ENCODE assay signal across 8 cellular contexts in the genomic region with DNA sequence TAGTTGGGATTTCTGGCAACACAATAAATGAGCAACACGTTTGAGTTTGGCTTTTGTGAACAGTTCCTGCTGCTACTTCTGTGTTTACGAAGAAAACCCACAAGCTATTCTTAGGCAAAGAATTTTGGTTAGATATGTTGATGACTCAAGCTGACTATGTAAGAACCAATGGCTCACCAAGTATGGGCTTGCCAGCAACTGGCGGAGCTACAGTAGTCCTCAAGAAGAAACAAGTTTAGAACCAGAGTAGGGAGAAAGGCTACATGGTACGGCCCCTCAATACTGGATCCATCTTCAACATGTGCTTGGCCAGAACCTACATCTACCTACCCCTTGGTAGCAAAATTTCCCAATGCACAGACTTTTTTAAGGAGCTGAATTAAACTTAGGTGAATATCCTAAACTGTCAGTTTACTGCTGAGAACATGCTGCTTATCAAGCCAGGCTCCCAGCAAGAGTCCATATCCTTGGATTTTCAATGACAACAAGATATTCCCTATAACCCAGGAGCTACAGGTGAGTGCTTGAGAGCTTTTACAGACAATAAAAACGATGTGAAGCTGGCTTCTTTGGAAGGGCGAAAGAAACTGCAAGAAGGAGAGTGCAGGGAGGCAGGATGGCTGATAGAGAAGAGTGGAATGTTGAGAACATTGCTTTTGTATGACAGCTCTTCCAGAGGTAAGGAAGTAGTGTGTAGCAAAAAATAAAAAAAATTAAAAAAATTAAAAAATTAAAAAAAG.
A peak's percentile ranks its signal among the peaks of the same experiment; 100 is the strongest.
DNase-seq lines count a peak whose midpoint lies in the region; ATAC-seq, FAIRE-seq and TF ChIP-seq lines count a peak whose summit lies in the region.

No MANE protein-coding gene starts in this region.

- H4K20me1 ChIP-seq in BLaER1 (no peaks in the 10 kb centered on the region), keratinocyte (ENCODE audit: control insufficient read depth, extremely low read depth, insufficient read depth, low read length) (no peaks in the 10 kb centered on the region)

- peak; percentile 17 for ATAC-seq in GM19468 (IDR thresholded peaks at IDR 0.05; ENCODE audit: extremely low read depth, unreplicated experiment)

- H3K9ac ChIP-seq in BLaER1 = no peak overlapping the region
- H3K9ac ChIP-seq in keratinocyte (ENCODE audit: control insufficient read depth, extremely low read depth, insufficient read depth, low read length) = peak overlapping the region; percentile 55

- no peaks in the 10 kb centered on the region for H3K27me3 ChIP-seq in BLaER1
- no peaks in the 10 kb centered on the region for H3K27me3 ChIP-seq in keratinocyte (ENCODE audit: control insufficient read depth, extremely low read depth, insufficient read depth, low read length)

- dilution Hi-C loops in keratinocyte (cut with MboI; ENCODE audit: extremely low pct_ligation_motif_present, low sequenced_read_pairs) = no loop called here

- H3K9me3 ChIP-seq in BLaER1 (no peaks in the 10 kb centered on the region), keratinocyte (ENCODE audit: control insufficient read depth, low read depth, low read length) (no peaks in the 10 kb centered on the region)

- no peaks in the 10 kb centered on the region; the same call in 1 of the 2 replicates for H3K36me3 ChIP-seq in BLaER1
- no peaks in the 10 kb centered on the region for H3K36me3 ChIP-seq in keratinocyte (ENCODE audit: control insufficient read depth in 2 of 2, extremely low read depth in 1 of 2, insufficient read depth in 2 of 2, low read length in 2 of 2)

- FAIRE-seq in keratinocyte (lab: Jason Lieb, UNC) (peak; percentile 100), urothelium cell line (lab: Jason Lieb, UNC) (no peak)

- TF ChIP-seq CTCF in keratinocyte (optimal IDR thresholded peaks at IDR 0.05 in 1 of 3, IDR thresholded peaks at IDR 0.05 in 1 of 3, conservative IDR thresholded peaks at IDR 0.05 in 1 of 3; ENCODE audit: extremely low read depth in 1 of 3, insufficient read depth in 2 of 3, low read length in 3 of 3) = no peak

- DNase-seq in HS-27A (ENCODE audit: low read depth) = peak; percentile 61
- peak; percentile 85 for DNase-seq in amniotic stem cell (lab: John Stamatoyannopoulos, UW)
- DNase-seq in keratinocyte (ENCODE audit: low read depth, low spot score) = peak; percentile 84
- DNase-seq in urothelium cell line (ENCODE audit: low spot score) = peak; percentile 81
- DNase-seq in stimulated activated CD4-positive, alpha-beta T cell treated with anti-CD3 and anti-CD28 coated beads, Interleukin-2, amount 100 ng/mL, for 24 hours = no peak
- DNase-seq in NCI-H526 (lab: John Stamatoyannopoulos, UW) = no peak

- H3K79me2 ChIP-seq in keratinocyte (ENCODE audit: control insufficient read depth, insufficient read depth, low read length) = no peaks in the 10 kb centered on the region

- H3K9me1 ChIP-seq in keratinocyte (ENCODE audit: control insufficient read depth, extremely low read depth, insufficient read depth, low read length) = no peaks in the 10 kb centered on the region

- H2AFZ ChIP-seq in keratinocyte (ENCODE audit: control insufficient read depth, low read length) = peak overlapping the region; percentile 21

- H3K4me1 ChIP-seq in BLaER1 = peaks cover 13% of the 10 kb centered on the region
- peaks cover 49% of the 10 kb centered on the region for H3K4me1 ChIP-seq in keratinocyte (ENCODE audit: control insufficient read depth, extremely low read depth, insufficient read depth, low read length)

- no peak overlapping the region for H3K27ac ChIP-seq in BLaER1
- peak overlapping the region; percentile 85 for H3K27ac ChIP-seq in keratinocyte (ENCODE audit: control insufficient read depth, insufficient read depth, low read length)

- H3K4me2 ChIP-seq in BLaER1 = peak overlapping the region; percentile 36
- peak overlapping the region; percentile 93 for H3K4me2 ChIP-seq in keratinocyte (ENCODE audit: control insufficient read depth, extremely low read depth, insufficient read depth, low read depth, low read length)

- H3K4me3 ChIP-seq in BLaER1 = no peak overlapping the region
- peak overlapping the region in 2 of 3 experiments; percentile 49 to 71 for H3K4me3 ChIP-seq in keratinocyte (ENCODE audit: control insufficient read depth in 2 of 3, extremely low read depth in 1 of 3, insufficient read depth in 2 of 3, low read depth in 1 of 3, low read length in 3 of 3)

Comparison
In these comparisons a context has a peak if more than half of its experiments do, and no peak if none do; other contexts are left out.
1. DNase-seq: peak in HS-27A (single experiment), amniotic stem cell (single experiment), keratinocyte (single experiment) and urothelium cell line (single experiment); none in stimulated activated CD4-positive, alpha-beta T cell treated with anti-CD3 and anti-CD28 coated beads, Interleukin-2, amount 100 ng/mL, for 24 hours (0 of 2) and NCI-H526 (0 of 2).